Comparison of ENCODE assay signal across 11 cellular contexts in the genomic region with DNA sequence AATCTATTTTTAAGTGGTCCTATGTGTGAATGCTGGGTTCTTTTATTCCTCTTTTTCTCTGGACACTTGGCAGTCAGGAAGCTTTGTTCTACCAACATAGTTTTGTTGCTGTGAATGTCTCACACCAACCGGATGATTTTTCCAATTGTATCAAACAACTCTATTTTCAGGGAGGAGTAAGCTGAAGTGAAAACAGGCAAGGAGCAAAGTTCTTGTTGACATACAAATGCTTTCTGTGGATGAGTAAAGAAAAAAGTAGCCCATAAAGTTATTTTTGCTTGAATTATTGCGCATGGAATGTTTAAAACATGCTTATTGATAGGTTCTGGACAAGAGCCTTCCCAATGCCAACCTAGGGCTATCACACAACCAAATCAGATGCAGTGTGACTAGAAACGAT. TPM values are rescaled to one million over a fixed set of nuclear protein-coding genes. Genes with fewer than 3 reads are reported as not detected.
DNase-seq lines count a peak whose midpoint lies in the region; ATAC-seq and TF ChIP-seq lines count a peak whose summit lies in the region.
"Had no signal": no experiment of that assay in that cellular context is flagged by ENCODE, and none has a peak within 500 bp of the region (broad histone marks: within the 10 kb centered on the region; RNA-seq: fewer than 3 reads in every experiment).

No MANE protein-coding gene starts in this region.

- peaks cover 43% of the 10 kb centered on the region for H3K4me1 ChIP-seq in hepatocyte (ENCODE audit: insufficient read depth)
- peaks cover 45 to 55% (median 49%) of the 10 kb centered on the region in 3 donors for H3K4me1 ChIP-seq in skeletal muscle tissue (ENCODE audit: control insufficient read depth in 3 of 3, insufficient read depth in 3 of 3, low read length in 3 of 3)
- peaks cover 21 to 80% (median 33%) of the 10 kb centered on the region in 3 donors for H3K4me1 ChIP-seq in esophagus squamous epithelium

- H3K36me3 ChIP-seq in hepatocyte (replicated peaks; ENCODE audit: insufficient read depth, low read depth) (no peaks in the 10 kb centered on the region), skeletal muscle tissue (ENCODE audit: control insufficient read depth in 3 of 3, insufficient read depth in 3 of 3, low read length in 3 of 3) (peaks cover 0 to 2% (median 0%) of the 10 kb centered on the region in 3 donors), esophagus squamous epithelium (peaks cover 0 to 19% (median 0%) of the 10 kb centered on the region in 3 donors)

- peaks cover 9% of the 10 kb centered on the region for H4K20me1 ChIP-seq in hepatocyte (ENCODE audit: insufficient read depth, poor library complexity, severe bottlenecking)

- H3K9me3 Mint-ChIP-seq in activated CD8-positive, alpha-beta memory T cell treated with anti-CD3 and anti-CD28 coated beads, Interleukin-2, amount 10 ng/mL, durations not matched to agents 7 days and 5 days (ENCODE audit: low read depth) = no peaks in the 10 kb centered on the region

- no peak overlapping the region for H2AFZ ChIP-seq in hepatocyte

- peak overlapping the region in 1 of 3 donors; percentile 39 for H3K9ac ChIP-seq in skeletal muscle tissue (ENCODE audit: low read depth in 1 of 3, low read length in 3 of 3)

- peak overlapping the region; percentile 95; the same call in 1 of the 2 replicates for H3K4me3 ChIP-seq in WI38 (ENCODE audit: low read depth, low read length)
- H3K4me3 ChIP-seq in hepatocyte = no peak overlapping the region
- no peak overlapping the region for H3K4me3 ChIP-seq in skeletal muscle tissue (ENCODE audit: low read length in 3 of 3)
- no peak overlapping the region for H3K4me3 ChIP-seq in esophagus squamous epithelium

- H3K9me2 ChIP-seq in hepatocyte (replicated peaks; ENCODE audit: insufficient read depth) = no peaks in the 10 kb centered on the region

- 74% methylated on average over 3 of the region's 3 CpGs for WGBS in hepatocyte (ENCODE audit: low lambda C conversion rate, missing lambda C conversion rate)
- WGBS in esophagus squamous epithelium, 2 donors = 78 to 94% methylated on average over 3 of the region's 3 CpGs

- TF ChIP-seq CTCF in WI38 (IDR thresholded peaks at IDR 0.05; ENCODE audit: low read depth, low read length) = no peak
- no peak for TF ChIP-seq CTCF in hepatocyte (IDR thresholded peaks at IDR 0.05; ENCODE audit: poor library complexity)
- no peak for TF ChIP-seq CTCF in esophagus squamous epithelium (IDR thresholded peaks at IDR 0.05)

- CTCF ChIA-PET in activated CD8-positive, alpha-beta memory T cell treated with anti-CD3 and anti-CD28 coated beads, Interleukin-2, amount 10 ng/mL, durations not matched to agents 7 days and 5 days (lab: Charles Lee) = interaction anchor here (1.5 to 6.2 kb wide), 3 partner anchors 12 to 58 kb away, joined by 3 to 91 read pairs (median 9); no protein-coding TSS in a partner anchor

- peak overlapping the region; percentile 73 for H3K4me2 ChIP-seq in hepatocyte

- peaks cover 54% of the 10 kb centered on the region for H3K36me3 Mint-ChIP-seq in activated CD8-positive, alpha-beta memory T cell treated with anti-CD3 and anti-CD28 coated beads, Interleukin-2, amount 10 ng/mL, durations not matched to agents 7 days and 5 days

- H3K27me3 Mint-ChIP-seq in activated CD8-positive, alpha-beta memory T cell treated with anti-CD3 and anti-CD28 coated beads, Interleukin-2, amount 10 ng/mL, durations not matched to agents 7 days and 5 days = no peaks in the 10 kb centered on the region

- H3K27ac Mint-ChIP-seq in activated CD8-positive, alpha-beta memory T cell treated with anti-CD3 and anti-CD28 coated beads, Interleukin-2, amount 10 ng/mL, durations not matched to agents 7 days and 5 days = no peak overlapping the region

- TF ChIP-seq POLR2A in esophagus squamous epithelium (IDR thresholded peaks at IDR 0.05) = no peak

- H3K4me3 Mint-ChIP-seq in activated CD8-positive, alpha-beta memory T cell treated with anti-CD3 and anti-CD28 coated beads, Interleukin-2, amount 10 ng/mL, durations not matched to agents 7 days and 5 days = peak overlapping the region; percentile 28

- intact Hi-C loops in esophagus squamous epithelium (cut with DNase I) = no loop called here

- ATAC-seq in activated CD8-positive, alpha-beta memory T cell treated with anti-CD3 and anti-CD28 coated beads, Interleukin-2, amount 10 ng/mL, durations not matched to agents 7 days and 5 days = no peak

- no peaks in the 10 kb centered on the region for H3K9me3 ChIP-seq in hepatocyte (ENCODE audit: low read depth)
- no peaks in the 10 kb centered on the region for H3K9me3 ChIP-seq in skeletal muscle tissue (ENCODE audit: control insufficient read depth in 3 of 3, low read length in 3 of 3)
- no peaks in the 10 kb centered on the region for H3K9me3 ChIP-seq in esophagus squamous epithelium

- H3K4me1 Mint-ChIP-seq in activated CD8-positive, alpha-beta memory T cell treated with anti-CD3 and anti-CD28 coated beads, Interleukin-2, amount 10 ng/mL, durations not matched to agents 7 days and 5 days = peaks cover 55% of the 10 kb centered on the region

- no peaks in the 10 kb centered on the region for H3K27me3 ChIP-seq in hepatocyte
- H3K27me3 ChIP-seq in skeletal muscle tissue (ENCODE audit: control insufficient read depth in 3 of 3, insufficient read depth in 3 of 3, low read length in 3 of 3) = no peaks in the 10 kb centered on the region
- H3K27me3 ChIP-seq in esophagus squamous epithelium = no peaks in the 10 kb centered on the region

- H3K79me2 ChIP-seq in hepatocyte = peaks cover 45% of the 10 kb centered on the region

- peak overlapping the region; percentile 72 for H3K27ac ChIP-seq in hepatocyte
- H3K27ac ChIP-seq in skeletal muscle tissue (ENCODE audit: low read depth, low read length) = peak overlapping the region; percentile 37
- H3K27ac ChIP-seq in esophagus squamous epithelium = no peak overlapping the region

- DNase-seq in activated CD8-positive, alpha-beta memory T cell treated with anti-CD3 and anti-CD28 coated beads, Interleukin-2, amount 10 ng/mL, durations not matched to agents 7 days and 5 days = no peak
- DNase-seq in activated CD8-positive, alpha-beta memory T cell treated with anti-CD3 and anti-CD28 coated beads for 24 hours = no peak
- DNase-seq in hepatocyte (ENCODE audit: low spot score) (no peak), esophagus squamous epithelium (lab: John Stamatoyannopoulos, UW) (no peak), occipital lobe (lab: John Stamatoyannopoulos, UW) (no peak), cortex of kidney (lab: John Stamatoyannopoulos, UW) (no peak)
- DNase-seq: activated naive CD4-positive, alpha-beta T cell treated with Interleukin-2 at 50 U/mL for 16 hours; NCI-H1694 treated with DMSO at 0.1 percent for 48 hours; posterior cingulate gyrus had no signal

RNA-seq across cellular contexts. Expression of a gene that starts 4.4 kb away (rescaled TPM):
- 10 to 100 TPM; 50.4 to 67.0 TPM for total RNA-seq in activated CD8-positive, alpha-beta memory T cell treated with anti-CD3 and anti-CD28 coated beads, Interleukin-2, amount 10 ng/mL, durations not matched to agents 7 days and 5 days
- total RNA-seq in hepatocyte (13.0 and 16.6 TPM in 2 replicates), skeletal muscle tissue (11.0 TPM), esophagus squamous epithelium (10 to 100 TPM; 21.6 to 40.6 (median 26.5) TPM), occipital lobe (29.0 TPM)
- 18.2 and 23.1 TPM in 2 replicates for polyA plus RNA-seq in hepatocyte

RNA-seq across cellular contexts. Expression of a gene that starts 59.1 kb away (rescaled TPM):
- total RNA-seq in activated CD8-positive, alpha-beta memory T cell treated with anti-CD3 and anti-CD28 coated beads, Interleukin-2, amount 10 ng/mL, durations not matched to agents 7 days and 5 days = 10 to 100 TPM; 38.7 to 41.2 TPM
- total RNA-seq in hepatocyte (7.8 and 8.9 TPM in 2 replicates), skeletal muscle tissue (2.6 TPM), esophagus squamous epithelium (10 to 100 TPM in 3 of 4 donors, 1 to 10 TPM in 1; 9.1 to 21.8 (median 13.8) TPM), occipital lobe (0.62 TPM)
- 8.8 and 10.6 TPM in 2 replicates for polyA plus RNA-seq in hepatocyte

Comparison
In these comparisons a context has a peak if more than half of its experiments do, and no peak if none do; other contexts are left out.
1. H3K27ac ChIP-seq: peak in hepatocyte (single experiment) and skeletal muscle tissue (single experiment); none in esophagus squamous epithelium (0 of 4).